In genomic region chr20:5133998-5134397, GRCh38 we compare ENCODE assay signal across 28 cellular contexts. TPM values are rescaled to one million over a fixed set of nuclear protein-coding genes. Genes with fewer than 3 reads are reported as not detected.
DNase-seq lines count a peak whose midpoint lies in the region; ATAC-seq and TF ChIP-seq lines count a peak whose summit lies in the region.
"Had no signal": no experiment of that assay in that cellular context is flagged by ENCODE, and none has a peak within 500 bp of the region (broad histone marks: within the 10 kb centered on the region; RNA-seq: fewer than 3 reads in every experiment).

No MANE protein-coding gene starts in this region.

- H3K27ac ChIP-seq in left ventricle myocardium inferior (replicated peaks) = peak overlapping the region; percentile 81
- peak overlapping the region; percentile 44 to 80 for H3K27ac ChIP-seq in coronary artery
- H3K27ac ChIP-seq in lower lobe of right lung = no peak overlapping the region
- H3K27ac ChIP-seq in PC-9 = no peak overlapping the region
- H3K27ac ChIP-seq: A549; BLaER1 treated with 17β-estradiol and CSF1 and Interleukin-3, amounts not matched to agents 10 nM and 100 nM; SJSA1 had no signal

- CTCF ChIA-PET in PC-9 (lab: Charles Lee) = no interaction called here

- no peak for TF ChIP-seq CTCF in left ventricle myocardium inferior (IDR thresholded peaks at IDR 0.05; ENCODE audit: borderline replicate concordance)
- no peak for TF ChIP-seq CTCF in coronary artery (IDR thresholded peaks at IDR 0.05)
- no peak for TF ChIP-seq CTCF in lower lobe of right lung (IDR thresholded peaks at IDR 0.05)
- no peak for TF ChIP-seq CTCF in PC-9 (conservative IDR thresholded peaks at IDR 0.05)

- H3K4me2 ChIP-seq in PC-9 = no peak overlapping the region
- H3K4me2 ChIP-seq: A549, GM23338 had no signal

- POLR2A ChIA-PET in PC-9 (lab: Charles Lee; ENCODE audit: unreplicated experiment) = no interaction called here

- DNase-seq in left ventricle myocardium inferior (no peak), left ventricle myocardium superior (no peak), coronary artery (ENCODE audit: low spot score) (no peak), lower lobe of right lung (peak; percentile 60), HK-2 (ENCODE audit: unreplicated experiment) (no peak), PC-9 (no peak)
- no peak for DNase-seq in activated T-cell treated with anti-CD3 and anti-CD28 coated beads, Interleukin-2, amount 50 U/mL, for 48 hours
- DNase-seq: AML-193; CD4-positive, alpha-beta T cell; DMS53; EL; GDM1; H9; Kasumi-1; NCI-H1105; NCI-H1436 treated with DMSO at 0.1 percent for 48 hours; NCI-H2029 treated with DMSO at 0.1 percent for 48 hours; NCI-H2171; NCI-H524 treated with DMSO at 0.1 percent for 48 hours; NCI-H774 had no signal

- no peaks in the 10 kb centered on the region for H3K9me3 ChIP-seq in left ventricle myocardium inferior (replicated peaks)
- no peaks in the 10 kb centered on the region for H3K9me3 ChIP-seq in lower lobe of right lung
- H3K9me3 ChIP-seq in PC-9 (ENCODE audit: insufficient read depth, low read depth) = no peaks in the 10 kb centered on the region
- H3K9me3 ChIP-seq: A549; BLaER1 treated with 17β-estradiol and CSF1 and Interleukin-3, amounts not matched to agents 10 nM and 100 nM; SJSA1 had no signal

- H3K36me3 ChIP-seq in left ventricle myocardium inferior = peaks cover 14% of the 10 kb centered on the region
- peaks cover 5% of the 10 kb centered on the region for H3K36me3 ChIP-seq in lower lobe of right lung
- H3K36me3 ChIP-seq in PC-9 (ENCODE audit: low read depth) = no peaks in the 10 kb centered on the region

- H4K20me1 ChIP-seq in PC-9 (ENCODE audit: insufficient read depth) = 0 out of 2 replicates have a peak, but pooled peaks cover 3% of the 10 kb centered on the region

- no peak for ATAC-seq in left ventricle myocardium superior
- ATAC-seq in lower lobe of right lung = peak; percentile 80 to 92
- ATAC-seq: A549, GM12878, GM23338, HepG2, K562, Right ventricle myocardium inferior had no signal

- H3K9me2 ChIP-seq in PC-9 (ENCODE audit: insufficient read depth) = no peaks in the 10 kb centered on the region

- peaks cover 87% of the 10 kb centered on the region for H3K79me2 ChIP-seq in PC-9 (ENCODE audit: low read depth)

- no peak overlapping the region for H2AFZ ChIP-seq in PC-9
- H2AFZ ChIP-seq: GM23338 had no signal

- H3K4me3 ChIP-seq in left ventricle myocardium inferior (no peak overlapping the region), coronary artery (no peak overlapping the region), lower lobe of right lung (no peak overlapping the region), PC-9 (no peak overlapping the region)
- H3K4me3 ChIP-seq: A549; BLaER1 treated with 17β-estradiol and CSF1 and Interleukin-3, amounts not matched to agents 10 nM and 100 nM; GM12878; GM23338; K562; SJSA1 had no signal

- peaks cover 95% of the 10 kb centered on the region for H3K4me1 ChIP-seq in left ventricle myocardium inferior
- H3K4me1 ChIP-seq in lower lobe of right lung = peaks cover 50% of the 10 kb centered on the region
- no peaks in the 10 kb centered on the region for H3K4me1 ChIP-seq in PC-9 (replicated peaks; ENCODE audit: insufficient read depth)
- H3K4me1 ChIP-seq: A549 had no signal

- no TSS peak for BruUV-seq in PC-9 (replicated peaks; lab: Mats Ljungman, UMichigan)

- H3F3A ChIP-seq in PC-9 (ENCODE audit: insufficient read depth, low read depth) = no peaks in the 10 kb centered on the region; the same call in 1 of the 2 replicates

- H3K27me3 ChIP-seq in left ventricle myocardium inferior (ENCODE audit: low read depth) = no peaks in the 10 kb centered on the region
- H3K27me3 ChIP-seq in lower lobe of right lung (ENCODE audit: low read depth) = no peaks in the 10 kb centered on the region
- H3K27me3 ChIP-seq in PC-9 (ENCODE audit: insufficient read depth, low read depth) = no peaks in the 10 kb centered on the region
- H3K27me3 ChIP-seq: BLaER1 treated with 17β-estradiol and CSF1 and Interleukin-3, amounts not matched to agents 10 nM and 100 nM; SJSA1 had no signal

- intact Hi-C loops in left ventricle myocardium inferior (cut with micrococcal nuclease) (no loop called here), left ventricle myocardium superior (cut with micrococcal nuclease) (no loop called here), lower lobe of right lung (cut with DNase I) (no loop called here), PC-9 (cut with micrococcal nuclease; ENCODE audit: unreplicated experiment) (no loop called here)

RNA-seq across cellular contexts. Expression of gene CDS2, which starts 7.2 kb away (rescaled TPM):
- total RNA-seq in left ventricle myocardium inferior (79.0 TPM), left ventricle myocardium superior (68.9 TPM), lower lobe of right lung (63.3 TPM), PC-9 (2021) (37.0 and 42.8 TPM in 2 replicates)

RNA-seq across cellular contexts. Expression of gene PCNA, which starts 14.2 kb away (rescaled TPM):
- total RNA-seq in left ventricle myocardium inferior (28.0 TPM), left ventricle myocardium superior (32.6 TPM), lower lobe of right lung (48.1 TPM), PC-9 (2021) (164 and 207 TPM in 2 replicates)

RNA-seq across cellular contexts. Expression of gene TMEM230, which starts 21.1 kb away (rescaled TPM):
- 83.0 TPM for total RNA-seq in left ventricle myocardium inferior
- 88.3 TPM for total RNA-seq in left ventricle myocardium superior
- total RNA-seq in lower lobe of right lung = 98.9 TPM
- total RNA-seq in PC-9 (2021) = 73.1 and 94.3 TPM in 2 replicates

Comparison
In these comparisons a context has a peak if more than half of its experiments do, and no peak if none do; other contexts are left out.
1. H3K27ac ChIP-seq: peak in left ventricle myocardium inferior (single experiment) and coronary artery (2 of 2); none in lower lobe of right lung (single experiment) and PC-9 (single experiment).